Comparison of ENCODE assay signal across 26 cellular contexts in genomic region chr2:224085811-224086210, GRCh38. TPM values are rescaled to one million over a fixed set of nuclear protein-coding genes. Genes with fewer than 3 reads are reported as not detected.
DNase-seq lines count a peak whose midpoint lies in the region; ATAC-seq and TF ChIP-seq lines count a peak whose summit lies in the region.
"Had no signal": no experiment of that assay in that cellular context is flagged by ENCODE, and none has a peak within 500 bp of the region (broad histone marks: within the 10 kb centered on the region; RNA-seq: fewer than 3 reads in every experiment).

No MANE protein-coding gene starts in this region.

- H3K4me3 Mint-ChIP-seq in chondrocyte (ENCODE audit: unreplicated experiment): no peak overlapping the region
- H3K4me3 Mint-ChIP-seq: activated CD8-positive, alpha-beta memory T cell treated with anti-CD3 and anti-CD28 coated beads, Interleukin-2, amount 10 ng/mL, durations not matched to agents 7 days and 5 days; activated naive CD4-positive, alpha-beta T cell treated with anti-CD3 and anti-CD28 coated beads, Interleukin-2, amount 50 U/mL, for 24 hours; activated T-helper 1 cell treated with anti-CD3 and anti-CD28 coated beads, Interleukin-12 subunit alpha, Interleukin-12 subunit beta, Interleukin-2, Interleukin-4 antibody, amounts not matched to agents 30 ng/mL and 10 ng/mL and 1 ng/mL, durations not matched to agents 14 hours and 24 hours and 36 hours; B cell; CD8-positive, alpha-beta memory T cell had no signal

- H3K4me1 Mint-ChIP-seq in chondrocyte (ENCODE audit: low read depth): peaks cover 27% of the 10 kb centered on the region
- H3K4me1 Mint-ChIP-seq: activated CD8-positive, alpha-beta memory T cell treated with anti-CD3 and anti-CD28 coated beads, Interleukin-2, amount 10 ng/mL, durations not matched to agents 7 days and 5 days; activated naive CD4-positive, alpha-beta T cell treated with anti-CD3 and anti-CD28 coated beads, Interleukin-2, amount 50 U/mL, for 24 hours; B cell; CD8-positive, alpha-beta memory T cell had no signal

- DNase-seq in PC-9 (no peak), chondrocyte (ENCODE audit: low spot score) (no peak), left kidney (ENCODE audit: low read depth, low spot score) (peak; percentile 24), vagina (ENCODE audit: extremely low spot score in 2 of 2) (no peak), SHP77 treated with DMSO at 0.1 percent for 48 hours (lab: John Stamatoyannopoulos, UW) (no peak), NCI-H1105 (lab: John Stamatoyannopoulos, UW) (no peak)
- DNase-seq in effector CD8-positive, alpha-beta T cell (lab: John Stamatoyannopoulos, UW): no peak
- DNase-seq: activated CD4-positive, alpha-beta T cell treated with anti-CD3 and anti-CD28 coated beads for 4 hours; activated CD8-positive, alpha-beta memory T cell treated with anti-CD3 and anti-CD28 coated beads, Interleukin-2, amount 10 ng/mL, durations not matched to agents 7 days and 5 days; anterior cingulate cortex; caudate nucleus; CD8-positive, alpha-beta memory T cell; DMS153; hypothalamus; NCI-H1436; NCI-H2107; NCI-H446 treated with DMSO at 0.1 percent for 48 hours; OCI-M1; psoas muscle; SIG-M5; upper lobe of left lung had no signal

- no peaks in the 10 kb centered on the region for H3K36me3 Mint-ChIP-seq in chondrocyte (ENCODE audit: low read depth)
- H3K36me3 Mint-ChIP-seq: activated CD8-positive, alpha-beta memory T cell treated with anti-CD3 and anti-CD28 coated beads, Interleukin-2, amount 10 ng/mL, durations not matched to agents 7 days and 5 days; activated naive CD4-positive, alpha-beta T cell treated with anti-CD3 and anti-CD28 coated beads, Interleukin-2, amount 50 U/mL, for 24 hours; CD8-positive, alpha-beta memory T cell had no signal

- H3K9me2 ChIP-seq in PC-9 (ENCODE audit: insufficient read depth): no peaks in the 10 kb centered on the region

- H3K79me2 ChIP-seq in PC-9 (ENCODE audit: low read depth): no peaks in the 10 kb centered on the region

- peak overlapping the region; percentile 49 for H3K4me2 ChIP-seq in PC-9

- H3K4me1 ChIP-seq in PC-9 (replicated peaks; ENCODE audit: insufficient read depth) (peaks cover 42% of the 10 kb centered on the region), vagina (peaks cover 40% of the 10 kb centered on the region)
- H3K4me1 ChIP-seq: upper lobe of left lung had no signal

- H3K27me3 Mint-ChIP-seq in chondrocyte (ENCODE audit: low read depth): no peaks in the 10 kb centered on the region
- H3K27me3 Mint-ChIP-seq: activated naive CD4-positive, alpha-beta T cell treated with anti-CD3 and anti-CD28 coated beads, Interleukin-2, amount 50 U/mL, for 24 hours had no signal

- CTCF ChIA-PET in PC-9 (lab: Charles Lee): interaction anchor here (0.6 to 1.5 kb wide), 3 partner anchors 77 to 199 kb away, joined by 4 to 5 read pairs (median 5); no protein-coding TSS in a partner anchor

- no peak for TF ChIP-seq POLR2A in vagina (IDR thresholded peaks at IDR 0.05)

- H4K20me1 ChIP-seq in PC-9 (ENCODE audit: insufficient read depth): no peaks in the 10 kb centered on the region

- no peak for ATAC-seq in HG03280 (IDR thresholded peaks at IDR 0.05; ENCODE audit: unreplicated experiment)
- ATAC-seq: activated CD8-positive, alpha-beta memory T cell treated with anti-CD3 and anti-CD28 coated beads, Interleukin-2, amount 10 ng/mL, durations not matched to agents 7 days and 5 days had no signal

- H3K4me3 ChIP-seq in PC-9 (peak overlapping the region; percentile 0; the same call in 1 of the 2 replicates), vagina (no peak overlapping the region)
- H3K4me3 ChIP-seq: MG63, psoas muscle, upper lobe of left lung had no signal

- H3K27ac ChIP-seq in PC-9 (peak overlapping the region; percentile 92), vagina (peak overlapping the region; percentile 25)
- H3K27ac ChIP-seq: psoas muscle, upper lobe of left lung had no signal

- no peaks in the 10 kb centered on the region for H3K9me3 Mint-ChIP-seq in chondrocyte (ENCODE audit: low read depth)
- H3K9me3 Mint-ChIP-seq: activated naive CD4-positive, alpha-beta T cell treated with anti-CD3 and anti-CD28 coated beads, Interleukin-2, amount 50 U/mL, for 24 hours; activated T-helper 1 cell treated with anti-CD3 and anti-CD28 coated beads, Interleukin-12 subunit alpha, Interleukin-12 subunit beta, Interleukin-2, Interleukin-4 antibody, amounts not matched to agents 30 ng/mL and 10 ng/mL and 1 ng/mL, durations not matched to agents 14 hours and 24 hours and 36 hours; CD8-positive, alpha-beta memory T cell had no signal

- H3K27me3 ChIP-seq in PC-9 (ENCODE audit: insufficient read depth, low read depth): no peaks in the 10 kb centered on the region
- no peaks in the 10 kb centered on the region for H3K27me3 ChIP-seq in vagina
- H3K27me3 ChIP-seq: MG63, upper lobe of left lung had no signal

- no peak overlapping the region for H2AFZ ChIP-seq in PC-9

- TF ChIP-seq CTCF in PC-9 (conservative IDR thresholded peaks at IDR 0.05) (no peak), chondrocyte (IDR thresholded peaks at IDR 0.05) (no peak), vagina (IDR thresholded peaks at IDR 0.05) (no peak)

- H3K27ac Mint-ChIP-seq in chondrocyte (ENCODE audit: unreplicated experiment): peak overlapping the region; percentile 34
- H3K27ac Mint-ChIP-seq: activated CD8-positive, alpha-beta memory T cell treated with anti-CD3 and anti-CD28 coated beads, Interleukin-2, amount 10 ng/mL, durations not matched to agents 7 days and 5 days; activated naive CD4-positive, alpha-beta T cell treated with anti-CD3 and anti-CD28 coated beads, Interleukin-2, amount 50 U/mL, for 24 hours; activated T-helper 1 cell treated with anti-CD3 and anti-CD28 coated beads, Interleukin-12 subunit alpha, Interleukin-12 subunit beta, Interleukin-2, Interleukin-4 antibody, amounts not matched to agents 30 ng/mL and 10 ng/mL and 1 ng/mL, durations not matched to agents 14 hours and 24 hours and 36 hours; B cell; CD8-positive, alpha-beta memory T cell had no signal

- H3F3A ChIP-seq in PC-9 (ENCODE audit: insufficient read depth, low read depth): peaks cover 33% of the 10 kb centered on the region

- intact Hi-C loops in PC-9 (cut with micrococcal nuclease; ENCODE audit: unreplicated experiment) (loop anchor here (1.0 to 5.0 kb wide), 5 partner anchors 47 to 196 kb away; partner anchors contain the start of gene SERPINE2), vagina (cut with DNase I) (no loop called here)

- POLR2A ChIA-PET in PC-9 (lab: Charles Lee; ENCODE audit: unreplicated experiment): interaction anchor here (0.5 to 0.7 kb wide), 7 partner anchors 41 to 1347 kb away, joined by 3 to 6 read pairs (median 4); no protein-coding TSS in a partner anchor

- BruUV-seq in PC-9 (replicated peaks; lab: Mats Ljungman, UMichigan): TSS peak; percentile 73

- peaks cover 18% of the 10 kb centered on the region; the same call in 1 of the 2 replicates for H3K9me3 ChIP-seq in PC-9 (ENCODE audit: insufficient read depth, low read depth)
- no peaks in the 10 kb centered on the region for H3K9me3 ChIP-seq in vagina
- H3K9me3 ChIP-seq: psoas muscle, upper lobe of left lung had no signal

- H3K36me3 ChIP-seq in PC-9 (ENCODE audit: low read depth): no peaks in the 10 kb centered on the region
- no peaks in the 10 kb centered on the region for H3K36me3 ChIP-seq in vagina
- H3K36me3 ChIP-seq: MG63, upper lobe of left lung had no signal

RNA-seq across cellular contexts. Expression of gene SERPINE2, which starts 46.7 kb away (rescaled TPM):
- total RNA-seq in PC-9 (2021) (110 and 155 TPM in 2 replicates), chondrocyte (46.9 to 61.0 TPM (median 48.4 TPM) in 3 replicates), vagina (52.3 TPM)
